ENCODE assay signal across 19 cellular contexts in the genomic region with DNA sequence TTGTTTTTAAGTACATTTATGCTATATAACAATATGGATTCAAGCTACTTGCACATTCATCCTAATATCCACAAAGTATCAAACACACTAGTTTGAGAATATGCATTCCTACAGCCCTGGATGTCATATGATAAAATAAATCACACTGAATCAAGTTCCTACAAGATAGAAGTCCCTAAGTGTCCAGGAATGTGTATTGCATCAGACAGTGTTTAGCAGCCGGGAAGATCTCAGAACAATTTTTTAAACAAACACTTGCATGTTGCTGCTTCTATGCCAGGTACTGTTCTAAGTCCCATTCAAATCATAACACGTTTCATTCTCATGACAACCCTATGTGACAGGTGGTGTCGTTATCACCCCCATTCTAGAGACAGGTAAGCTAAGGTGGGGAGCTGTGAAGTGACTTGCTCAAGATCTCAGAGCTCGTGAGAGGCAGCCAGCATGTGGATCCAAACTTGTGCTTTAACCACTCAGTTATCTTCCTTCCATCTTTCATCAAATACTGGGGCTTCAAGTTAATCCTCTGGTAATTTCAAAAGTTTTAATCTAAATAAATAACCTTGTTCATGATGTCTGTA.
A peak's percentile ranks its signal among the peaks of the same experiment; 100 is the strongest.
DNase-seq lines count a peak whose midpoint lies in the region; ATAC-seq and TF ChIP-seq lines count a peak whose summit lies in the region.
"Had no signal": no experiment of that assay in that cellular context is flagged by ENCODE, and none has a peak within 500 bp of the region (broad histone marks: within the 10 kb centered on the region; RNA-seq: fewer than 3 reads in every experiment).

No MANE protein-coding gene starts in this region.

- H3K4me3 Mint-ChIP-seq in type B pancreatic cell: no peak overlapping the region
- H3K4me3 Mint-ChIP-seq: H9 had no signal

- DNase-seq in AG04449 (ENCODE audit: low read depth, low spot score) (peak; percentile 55), LHCN-M2 (ENCODE audit: low read depth) (peak; percentile 38), choroid plexus epithelial cell (ENCODE audit: low read depth) (peak; percentile 84), left lung (no peak), sciatic nerve (ENCODE audit: low spot score) (no peak), type B pancreatic cell (ENCODE audit: extremely low spot score, unreplicated experiment) (no peak)
- DNase-seq: activated CD4-positive, CD25-positive, alpha-beta regulatory T cell treated with anti-CD3 and anti-CD28 coated beads, Interleukin-2, amount 50 U/mL, for 72 hours; activated gamma-delta T cell treated with Interleukin-2 at 50 U/mL for 16 hours; Calu3; effector CD8-positive, alpha-beta T cell; glutamatergic neuron; H9; islet precursor cell; NCI-H1105 treated with DMSO at 0.1 percent for 48 hours; nucleus accumbens; stimulated activated CD4-positive, alpha-beta T cell treated with anti-CD3 and anti-CD28 coated beads, Interleukin-4, amount 100 ng/mL, for 4 hours; thyroid gland had no signal

- no peak overlapping the region for H3K27ac ChIP-seq in left lung
- H3K27ac ChIP-seq: thyroid gland had no signal

- H3K4me1 ChIP-seq in left lung: peaks cover 0 to 3% of the 10 kb centered on the region in 2 donors

- H3K9me3 Mint-ChIP-seq in type B pancreatic cell: peaks cover 4% of the 10 kb centered on the region

- intact Hi-C loops in left lung (cut with DNase I): no loop called here
- intact Hi-C loops in sciatic nerve (cut with DNase I): no loop called here

- H3K27me3 Mint-ChIP-seq in type B pancreatic cell: no peaks in the 10 kb centered on the region

- CTCF ChIA-PET in AG04449 (lab: Yijun Ruan, JAX): interaction anchor here (0.7 to 1.6 kb wide), 4 partner anchors 44 to 917 kb away, joined by 3 to 5 read pairs (median 4); no protein-coding TSS in a partner anchor

- peaks cover 7% of the 10 kb centered on the region for H3K36me3 Mint-ChIP-seq in type B pancreatic cell

- peak; percentile 51 for ATAC-seq in left lung
- no peak for ATAC-seq in GM19324 (IDR thresholded peaks at IDR 0.05; ENCODE audit: low FRiP score, unreplicated experiment)
- no peak for ATAC-seq in HG02623 (IDR thresholded peaks at IDR 0.05; ENCODE audit: unreplicated experiment)
- ATAC-seq in sciatic nerve: no peak

- no peak overlapping the region for H3K27ac Mint-ChIP-seq in type B pancreatic cell

- TF ChIP-seq CTCF in AG04449 (IDR thresholded peaks at IDR 0.05; ENCODE audit: insufficient read depth, low read length, missing control alignments) (no peak), choroid plexus epithelial cell (conservative IDR thresholded peaks at IDR 0.05; ENCODE audit: low read depth, low read length) (no peak), left lung (IDR thresholded peaks at IDR 0.05) (no peak), type B pancreatic cell (conservative IDR thresholded peaks at IDR 0.05) (no peak)

- POLR2A ChIA-PET in AG04449 (lab: Yijun Ruan, JAX): interaction anchor here (0.6 kb wide), 1 partner anchor 611 kb away, joined by 3 read pairs; no protein-coding TSS in a partner anchor

- peaks cover 0 to 6% of the 10 kb centered on the region in 2 donors for H3K36me3 ChIP-seq in left lung
- H3K36me3 ChIP-seq: thyroid gland had no signal

- H3K9me3 ChIP-seq in left lung: no peaks in the 10 kb centered on the region
- H3K9me3 ChIP-seq: thyroid gland had no signal

- no peaks in the 10 kb centered on the region for H3K4me1 Mint-ChIP-seq in type B pancreatic cell (ENCODE audit: unreplicated experiment)
- H3K4me1 Mint-ChIP-seq: H9 had no signal

- H3K27me3 ChIP-seq in left lung: no peaks in the 10 kb centered on the region
- H3K27me3 ChIP-seq: thyroid gland had no signal

- no peak overlapping the region for H3K4me3 ChIP-seq in AG04449 (ENCODE audit: low read depth, low read length)
- no peak overlapping the region for H3K4me3 ChIP-seq in choroid plexus epithelial cell (ENCODE audit: low read depth, low read length)
- no peak overlapping the region for H3K4me3 ChIP-seq in left lung
- H3K4me3 ChIP-seq: thyroid gland had no signal

Comparison
In these comparisons a context has a peak if more than half of its experiments do, and no peak if none do; other contexts are left out.
1. DNase-seq: peak in AG04449 (single experiment), LHCN-M2 (single experiment) and choroid plexus epithelial cell (single experiment); none in left lung (0 of 2), sciatic nerve (single experiment) and type B pancreatic cell (single experiment).